Comparison of ENCODE assay signal across 8 cellular contexts in genomic region chr16:49856741-49857330, GRCh38. TPM values are rescaled to one million over a fixed set of nuclear protein-coding genes. Genes with fewer than 3 reads are reported as not detected.
DNase-seq lines count a peak whose midpoint lies in the region; ATAC-seq, FAIRE-seq and TF ChIP-seq lines count a peak whose summit lies in the region.

No MANE protein-coding gene starts in this region.

- peaks cover 38% of the 10 kb centered on the region for H3K27me3 Mint-ChIP-seq in T-helper 17 cell

- intact Hi-C loops in dorsolateral prefrontal cortex (cut with DNase I) = no loop called here

- DNase-seq in D721Med (ENCODE audit: insufficient read length, low spot score) (no peak), HuH-7.5 (ENCODE audit: low spot score) (peak; percentile 88), T-helper 17 cell (no peak), dorsolateral prefrontal cortex (peak; percentile 47 to 83 (median 76)), left kidney (ENCODE audit: low read depth, low spot score) (peak; percentile 95)
- DNase-seq in stimulated activated CD4-positive, alpha-beta T cell treated with anti-CD3 and anti-CD28 coated beads, Interleukin-4, amount 100 ng/mL, for 24 hours = peak; percentile 7

- H3K9me3 ChIP-seq in T-helper 17 cell (ENCODE audit: control insufficient read depth, low read length, poor library complexity, severe bottlenecking) = no peaks in the 10 kb centered on the region

- ATAC-seq in T-helper 17 cell (no peak), GM18519 (IDR thresholded peaks at IDR 0.05; ENCODE audit: low FRiP score, unreplicated experiment) (no peak), GM18868 (IDR thresholded peaks at IDR 0.05; ENCODE audit: unreplicated experiment) (no peak)

- H3K36me3 Mint-ChIP-seq in T-helper 17 cell (ENCODE audit: low read depth) = no peaks in the 10 kb centered on the region

- peaks cover 9% of the 10 kb centered on the region for H3K4me1 Mint-ChIP-seq in T-helper 17 cell

- TF ChIP-seq CTCF in D721Med (IDR thresholded peaks at IDR 0.05; ENCODE audit: insufficient read depth, missing control alignments) = peak; percentile 42
- TF ChIP-seq CTCF in dorsolateral prefrontal cortex (IDR thresholded peaks at IDR 0.05 in 54 of 56, conservative IDR thresholded peaks at IDR 0.05 in 2 of 56; ENCODE audit: low read depth in 1 of 56, partially characterized antibody in 56 of 56) = peak in 20 of 56 donors; percentile 9 to 51 (median 25)

- FAIRE-seq in D721Med (lab: Jason Lieb, UNC) = no peak

- H3K4me3 Mint-ChIP-seq in T-helper 17 cell = peak overlapping the region; percentile 90

- no peak overlapping the region for H3K27ac Mint-ChIP-seq in T-helper 17 cell

- peak overlapping the region in 30 of 59 donors; percentile 44 to 92 (median 72) for H3K27ac ChIP-seq in dorsolateral prefrontal cortex

- peak overlapping the region in 58 of 59 donors; percentile 26 to 80 (median 67) for H3K4me3 ChIP-seq in dorsolateral prefrontal cortex

- peaks cover 0 to 6% (median 0%) of the 10 kb centered on the region in 45 donors for H3K27me3 ChIP-seq in dorsolateral prefrontal cortex

RNA-seq across cellular contexts. Expression of gene ZNF423, which starts 0.9 kb away (rescaled TPM):
- total RNA-seq in T-helper 17 cell = not detected
- total RNA-seq in dorsolateral prefrontal cortex = 10 to 100 TPM; 11.4 to 52.5 (median 19.6) TPM

Comparison
In these comparisons a context has a peak if more than half of its experiments do, and no peak if none do; other contexts are left out.
1. DNase-seq: peak in HuH-7.5 (single experiment), dorsolateral prefrontal cortex (10 of 10), left kidney (single experiment) and stimulated activated CD4-positive, alpha-beta T cell treated with anti-CD3 and anti-CD28 coated beads, Interleukin-4, amount 100 ng/mL, for 24 hours (single experiment); none in D721Med (single experiment) and T-helper 17 cell (0 of 3).
2. RNA of gene ZNF423, which starts 0.9 kb away (total RNA-seq): 11.4 to 52.5 TPM in dorsolateral prefrontal cortex; not detected in T-helper 17 cell; every median in the first group is over 10 times any median in the second.